ENCODE assay signal across 15 cellular contexts in genomic region chr6:128754658-128755256, GRCh38.
DNase-seq lines count a peak whose midpoint lies in the region; ATAC-seq and TF ChIP-seq lines count a peak whose summit lies in the region.
"Had no signal": no experiment of that assay in that cellular context is flagged by ENCODE, and none has a peak within 500 bp of the region (broad histone marks: within the 10 kb centered on the region; RNA-seq: fewer than 3 reads in every experiment).

No MANE protein-coding gene starts in this region.

- no peaks in the 10 kb centered on the region for H3K27me3 Mint-ChIP-seq in stimulated activated memory B cell treated with anti-CD40 and anti-IgM and Interleukin-4, amounts not matched to agents 10 μg/mL and 1 μg/mL and 100 μg/mL, for 72 hours
- H3K27me3 Mint-ChIP-seq in CD14-positive monocyte (ENCODE audit: low read depth in 3 of 3), result peaks cover 0 to 2% (median 2%) of the 10 kb centered on the region in 3 donors

- no peak overlapping the region for H3K4me3 Mint-ChIP-seq in stimulated activated memory B cell treated with anti-CD40 and anti-IgM and Interleukin-4, amounts not matched to agents 10 μg/mL and 1 μg/mL and 100 μg/mL, for 72 hours
- no peak overlapping the region for H3K4me3 Mint-ChIP-seq in CD14-positive monocyte
- H3K4me3 Mint-ChIP-seq: activated naive CD8-positive, alpha-beta T cell; natural killer cell treated with Interleukin-12 subunit alpha and Interleukin-12 subunit beta and Interleukin-15 and Interleukin-18, amount 100 ng/mL, for 72 hours had no signal

- no peaks in the 10 kb centered on the region for H3K36me3 Mint-ChIP-seq in stimulated activated memory B cell treated with anti-CD40 and anti-IgM and Interleukin-4, amounts not matched to agents 10 μg/mL and 1 μg/mL and 100 μg/mL, for 72 hours
- no peaks in the 10 kb centered on the region for H3K36me3 Mint-ChIP-seq in CD14-positive monocyte
- H3K36me3 Mint-ChIP-seq: activated naive CD8-positive, alpha-beta T cell; natural killer cell treated with Interleukin-12 subunit alpha and Interleukin-12 subunit beta and Interleukin-15 and Interleukin-18, amount 100 ng/mL, for 72 hours had no signal

- H3K4me1 Mint-ChIP-seq in stimulated activated memory B cell treated with anti-CD40 and anti-IgM and Interleukin-4, amounts not matched to agents 10 μg/mL and 1 μg/mL and 100 μg/mL, for 72 hours, result no peaks in the 10 kb centered on the region
- no peaks in the 10 kb centered on the region for H3K4me1 Mint-ChIP-seq in CD14-positive monocyte

- in situ Hi-C loops in G401 (cut with HindIII; ENCODE audit: low sequenced_read_pairs), result no loop called here

- no peak overlapping the region for H3K27ac Mint-ChIP-seq in stimulated activated memory B cell treated with anti-CD40 and anti-IgM and Interleukin-4, amounts not matched to agents 10 μg/mL and 1 μg/mL and 100 μg/mL, for 72 hours
- H3K27ac Mint-ChIP-seq in CD14-positive monocyte, result no peak overlapping the region
- H3K27ac Mint-ChIP-seq: activated naive CD8-positive, alpha-beta T cell; natural killer cell treated with Interleukin-12 subunit alpha and Interleukin-12 subunit beta and Interleukin-15 and Interleukin-18, amount 100 ng/mL, for 72 hours had no signal

- TF ChIP-seq CTCF in CD14-positive monocyte (IDR thresholded peaks at IDR 0.05) (no peak), foreskin fibroblast (IDR thresholded peaks at IDR 0.05; ENCODE audit: low read depth, low read length) (no peak)

- peak; percentile 93 for ATAC-seq in GM19025 (IDR thresholded peaks at IDR 0.05; ENCODE audit: low read depth, unreplicated experiment)
- peak; percentile 98 for ATAC-seq in GM21723 (IDR thresholded peaks at IDR 0.05; ENCODE audit: unreplicated experiment)
- peak; percentile 92 for ATAC-seq in HG03097 (IDR thresholded peaks at IDR 0.05; ENCODE audit: low FRiP score, unreplicated experiment)
- peak; percentile 78 for ATAC-seq in stimulated activated memory B cell treated with anti-CD40 and anti-IgM and Interleukin-4, amounts not matched to agents 10 μg/mL and 1 μg/mL and 100 μg/mL, for 72 hours
- ATAC-seq: natural killer cell treated with Interleukin-12 subunit alpha and Interleukin-12 subunit beta and Interleukin-15 and Interleukin-18, amount 100 ng/mL, for 72 hours had no signal

- no peaks in the 10 kb centered on the region for H3K9me3 Mint-ChIP-seq in stimulated activated memory B cell treated with anti-CD40 and anti-IgM and Interleukin-4, amounts not matched to agents 10 μg/mL and 1 μg/mL and 100 μg/mL, for 72 hours
- H3K9me3 Mint-ChIP-seq in CD14-positive monocyte, result peaks cover 0 to 2% (median 0%) of the 10 kb centered on the region in 7 donors
- H3K9me3 Mint-ChIP-seq: natural killer cell treated with Interleukin-12 subunit alpha and Interleukin-12 subunit beta and Interleukin-15 and Interleukin-18, amount 100 ng/mL, for 72 hours had no signal

- DNase-seq in CD14-positive monocyte (ENCODE audit: low spot score), result no peak
- no peak for DNase-seq in NCI-H510A treated with DMSO at 0.1 percent for 48 hours (lab: John Stamatoyannopoulos, UW)
- no peak for DNase-seq in G401 (ENCODE audit: low spot score)
- no peak for DNase-seq in foreskin fibroblast
- DNase-seq: Caco-2; foreskin melanocyte; NK-92 treated with Interleukin-12 subunit alpha and Interleukin-12 subunit beta, amount 100 ng/mL, for 24 hours had no signal

- intact Hi-C loops in CD14-positive monocyte (cut with micrococcal nuclease), result no loop called here

- H3K4me3 ChIP-seq in foreskin fibroblast (ENCODE audit: low read depth in 1 of 2, low read length in 2 of 2), result no peak overlapping the region
- H3K4me3 ChIP-seq: coronary artery, skin epidermis had no signal
